11 cellular contexts compared by ENCODE assay signal in the genomic region with DNA sequence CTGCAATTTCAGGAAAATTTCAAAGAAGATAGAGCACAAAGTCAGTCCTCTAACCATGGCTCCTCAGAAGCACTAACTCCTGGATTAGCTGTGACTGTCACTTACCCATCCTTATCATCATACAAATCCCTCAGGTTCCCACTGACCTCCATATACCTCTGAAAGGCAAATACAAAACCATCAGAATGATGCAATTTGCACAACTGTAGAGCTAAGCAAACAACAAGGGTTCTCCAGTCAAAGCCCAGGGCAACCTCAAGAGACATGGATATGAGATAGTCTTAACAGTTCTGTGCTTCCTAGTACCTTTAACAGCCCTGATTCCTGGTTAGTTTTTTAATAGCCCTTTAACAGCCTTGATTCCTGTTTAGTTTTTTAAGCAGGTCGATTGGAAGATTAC. TPM values are rescaled to one million over a fixed set of nuclear protein-coding genes. Genes with fewer than 3 reads are reported as not detected.
DNase-seq lines count a peak whose midpoint lies in the region; ATAC-seq and TF ChIP-seq lines count a peak whose summit lies in the region.
"Had no signal": no experiment of that assay in that cellular context is flagged by ENCODE, and none has a peak within 500 bp of the region (broad histone marks: within the 10 kb centered on the region; RNA-seq: fewer than 3 reads in every experiment).

No MANE protein-coding gene starts in this region.

- peaks cover 19% of the 10 kb centered on the region for H3K4me1 Mint-ChIP-seq in activated naive CD4-positive, alpha-beta T cell treated with anti-CD3 and anti-CD28 coated beads, Interleukin-2, amount 50 U/mL, for 24 hours
- peaks cover 16% of the 10 kb centered on the region for H3K4me1 Mint-ChIP-seq in activated CD8-positive, alpha-beta T cell treated with anti-CD3 and anti-CD28 coated beads for 36 hours (ENCODE audit: low read depth)
- peaks cover 19% of the 10 kb centered on the region for H3K4me1 Mint-ChIP-seq in neural crest cell

- H3K36me3 ChIP-seq in colonic mucosa (no peaks in the 10 kb centered on the region), SJCRH30 (peaks cover 56% of the 10 kb centered on the region)

- H3K9me3 ChIP-seq in colonic mucosa (no peaks in the 10 kb centered on the region), SJCRH30 (replicated peaks) (no peaks in the 10 kb centered on the region; the same call in 1 of the 2 replicates)
- H3K9me3 ChIP-seq: prostate gland had no signal

- H3K9ac ChIP-seq in colonic mucosa (ENCODE audit: low read depth in 2 of 2, low read length in 2 of 2), result no peak overlapping the region

- intact Hi-C loops in activated CD8-positive, alpha-beta T cell treated with anti-CD3 and anti-CD28 coated beads for 36 hours (cut with micrococcal nuclease), result no loop called here
- intact Hi-C loops in colonic mucosa (cut with DNase I), result no loop called here

- H3K4me3 ChIP-seq in colonic mucosa, result no peak overlapping the region
- no peak overlapping the region for H3K4me3 ChIP-seq in SJCRH30
- H3K4me3 ChIP-seq: prostate gland had no signal

- TF ChIP-seq CTCF in activated CD8-positive, alpha-beta T cell treated with anti-CD3 and anti-CD28 coated beads for 36 hours (IDR thresholded peaks at IDR 0.05), result no peak
- TF ChIP-seq CTCF in neural crest cell (conservative IDR thresholded peaks at IDR 0.05) (no peak), colonic mucosa (IDR thresholded peaks at IDR 0.05) (no peak)

- H3K27me3 ChIP-seq in colonic mucosa (no peaks in the 10 kb centered on the region), SJCRH30 (no peaks in the 10 kb centered on the region)

- no peaks in the 10 kb centered on the region for H3K27me3 Mint-ChIP-seq in activated naive CD4-positive, alpha-beta T cell treated with anti-CD3 and anti-CD28 coated beads, Interleukin-2, amount 50 U/mL, for 24 hours
- no peaks in the 10 kb centered on the region for H3K27me3 Mint-ChIP-seq in activated CD8-positive, alpha-beta T cell treated with anti-CD3 and anti-CD28 coated beads for 36 hours
- H3K27me3 Mint-ChIP-seq in neural crest cell (ENCODE audit: low read depth), result no peaks in the 10 kb centered on the region

- no peak for ATAC-seq in activated CD8-positive, alpha-beta T cell treated with anti-CD3 and anti-CD28 coated beads for 36 hours

- peak overlapping the region; percentile 98 for H3K4me3 Mint-ChIP-seq in activated naive CD4-positive, alpha-beta T cell treated with anti-CD3 and anti-CD28 coated beads, Interleukin-2, amount 50 U/mL, for 24 hours
- peak overlapping the region; percentile 92 for H3K4me3 Mint-ChIP-seq in activated CD8-positive, alpha-beta T cell treated with anti-CD3 and anti-CD28 coated beads for 36 hours
- peak overlapping the region; percentile 99 for H3K4me3 Mint-ChIP-seq in neural crest cell

- POLR2A ChIA-PET in activated CD8-positive, alpha-beta T cell treated with anti-CD3 and anti-CD28 coated beads for 36 hours (lab: Charles Lee), result interaction anchor here (0.7 to 1.0 kb wide), 3 partner anchors 16 to 41 kb away, joined by 3 read pairs; a partner anchor contains a TSS

- H3K27ac Mint-ChIP-seq in activated naive CD4-positive, alpha-beta T cell treated with anti-CD3 and anti-CD28 coated beads, Interleukin-2, amount 50 U/mL, for 24 hours, result no peak overlapping the region
- peak overlapping the region; percentile 68 for H3K27ac Mint-ChIP-seq in activated CD8-positive, alpha-beta T cell treated with anti-CD3 and anti-CD28 coated beads for 36 hours
- no peak overlapping the region for H3K27ac Mint-ChIP-seq in neural crest cell (ENCODE audit: unreplicated experiment)

- DNase-seq in activated naive CD4-positive, alpha-beta T cell (lab: John Stamatoyannopoulos, UW), result no peak
- no peak for DNase-seq in activated CD8-positive, alpha-beta T cell treated with anti-CD3 and anti-CD28 coated beads for 36 hours
- DNase-seq in neural crest cell (ENCODE audit: low read depth, low spot score) (no peak), colonic mucosa (no peak), SJCRH30 (no peak)
- DNase-seq: activated CD4-positive, CD25-positive, alpha-beta regulatory T cell treated with anti-CD3 and anti-CD28 coated beads, Interleukin-2, amount 50 U/mL, for 72 hours; NCI-H774; T-helper 2 cell had no signal

- CTCF ChIA-PET in activated CD8-positive, alpha-beta T cell treated with anti-CD3 and anti-CD28 coated beads for 36 hours (lab: Charles Lee), result interaction anchor here (1.0 kb wide), 1 partner anchor 69 kb away, joined by 3 read pairs; no protein-coding TSS in a partner anchor

- peaks cover 7% of the 10 kb centered on the region for H3K4me1 ChIP-seq in colonic mucosa
- no peaks in the 10 kb centered on the region for H3K4me1 ChIP-seq in SJCRH30

- H3K27ac ChIP-seq in colonic mucosa, result no peak overlapping the region
- no peak overlapping the region for H3K27ac ChIP-seq in SJCRH30
- H3K27ac ChIP-seq: prostate gland had no signal

- H3K9me3 Mint-ChIP-seq in activated naive CD4-positive, alpha-beta T cell treated with anti-CD3 and anti-CD28 coated beads, Interleukin-2, amount 50 U/mL, for 24 hours, result no peaks in the 10 kb centered on the region
- H3K9me3 Mint-ChIP-seq in activated CD8-positive, alpha-beta T cell treated with anti-CD3 and anti-CD28 coated beads for 36 hours, result no peaks in the 10 kb centered on the region
- no peaks in the 10 kb centered on the region for H3K9me3 Mint-ChIP-seq in neural crest cell

- peaks cover 9% of the 10 kb centered on the region for H3K36me3 Mint-ChIP-seq in activated naive CD4-positive, alpha-beta T cell treated with anti-CD3 and anti-CD28 coated beads, Interleukin-2, amount 50 U/mL, for 24 hours
- H3K36me3 Mint-ChIP-seq in activated CD8-positive, alpha-beta T cell treated with anti-CD3 and anti-CD28 coated beads for 36 hours (ENCODE audit: low read depth), result peaks cover 37% of the 10 kb centered on the region
- H3K36me3 Mint-ChIP-seq in neural crest cell (ENCODE audit: low read depth), result peaks cover 6% of the 10 kb centered on the region

RNA-seq across cellular contexts. Expression of a gene that starts 2.1 kb away (rescaled TPM):
- total RNA-seq in activated CD8-positive, alpha-beta T cell treated with anti-CD3 and anti-CD28 coated beads for 36 hours, result 10 to 100 TPM; 94.9 to 96.7 TPM
- total RNA-seq in neural crest cell (113 and 119 TPM in 2 replicates), colonic mucosa (10 to 100 TPM; 31.7 to 51.9 TPM)
- 187 and 190 TPM in 2 replicates for total RNA-seq in SJCRH30 (2014; rRNA removed; shearing (Covaris generic))

RNA-seq across cellular contexts. Expression of a gene that starts 17.6 kb away (rescaled TPM):
- 10 to 100 TPM; 26.6 to 26.7 TPM for total RNA-seq in activated CD8-positive, alpha-beta T cell treated with anti-CD3 and anti-CD28 coated beads for 36 hours
- 21.2 and 22.4 TPM in 2 replicates for total RNA-seq in neural crest cell
- total RNA-seq in colonic mucosa, result 1 to 10 TPM; 2.7 to 7.8 TPM
- 17.6 and 20.6 TPM in 2 replicates for total RNA-seq in SJCRH30 (2014; rRNA removed; shearing (Covaris generic))

RNA-seq across cellular contexts. Expression of a gene that starts 24.9 kb away (rescaled TPM):
- total RNA-seq in activated CD8-positive, alpha-beta T cell treated with anti-CD3 and anti-CD28 coated beads for 36 hours, result 10 to 100 TPM; 58.1 to 60.6 TPM
- total RNA-seq in neural crest cell (41.2 and 44.5 TPM in 2 replicates), colonic mucosa (10 to 100 TPM; 18.4 to 25.6 TPM)
- 125 and 128 TPM in 2 replicates for total RNA-seq in SJCRH30 (2014; rRNA removed; shearing (Covaris generic))

RNA-seq across cellular contexts. Expression of a gene that starts 40.8 kb away (rescaled TPM):
- 10 to 100 TPM; 27.7 to 29.1 TPM for total RNA-seq in activated CD8-positive, alpha-beta T cell treated with anti-CD3 and anti-CD28 coated beads for 36 hours
- 18.8 and 19.1 TPM in 2 replicates for total RNA-seq in neural crest cell
- 10 to 100 TPM; 14.3 to 24.6 TPM for total RNA-seq in colonic mucosa
- total RNA-seq in SJCRH30 (2014; rRNA removed; shearing (Covaris generic)), result 16.9 and 21.1 TPM in 2 replicates

RNA-seq across cellular contexts. Expression of a gene that starts 58.9 kb away (rescaled TPM):
- total RNA-seq in activated CD8-positive, alpha-beta T cell treated with anti-CD3 and anti-CD28 coated beads for 36 hours, result under 1 TPM in 1 of 2 experiments, not detected in 1; 0.16 TPM
- total RNA-seq in neural crest cell, result 10.7 and 12.1 TPM in 2 replicates
- not detected for total RNA-seq in colonic mucosa
- total RNA-seq in SJCRH30 (2014; rRNA removed; shearing (Covaris generic)), result 1.6 and 1.7 TPM in 2 replicates
- total RNA-seq: subcutaneous adipose tissue had no signal
